8 cellular contexts compared by ENCODE assay signal in the genomic region with DNA sequence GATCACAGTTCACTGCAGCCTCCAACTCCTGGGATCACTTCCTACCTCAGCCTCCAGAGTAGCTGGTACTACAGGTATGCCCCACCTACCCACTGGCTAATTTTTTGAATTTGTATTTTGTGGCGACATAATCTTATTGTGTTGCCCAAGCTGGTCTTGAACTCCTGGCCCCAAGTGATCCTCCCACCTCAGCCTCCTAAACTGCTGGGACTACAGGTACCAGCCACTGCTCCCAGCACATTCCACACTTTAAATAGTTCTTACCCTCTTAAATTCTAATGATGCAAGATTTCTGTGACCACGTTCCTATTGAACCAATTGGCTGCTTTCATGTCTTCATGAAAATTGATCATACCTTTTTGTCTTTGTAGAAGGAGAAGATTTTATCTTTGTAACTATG.
"Had no signal": no experiment of that assay in that cellular context is flagged by ENCODE, and none has a peak within 500 bp of the region (broad histone marks: within the 10 kb centered on the region; RNA-seq: fewer than 3 reads in every experiment).

No MANE protein-coding gene starts in this region.

- H3K4me3 ChIP-seq: GM12878 had no signal

- DNase-seq: GDM1, GF-D8 had no signal

- FAIRE-seq: G401.6, GM12878, GM12891, GM12892, GM18507, GM19239 had no signal

- ATAC-seq: GM12878 had no signal
